Comparison of ENCODE assay signal across 8 cellular contexts in the genomic region with DNA sequence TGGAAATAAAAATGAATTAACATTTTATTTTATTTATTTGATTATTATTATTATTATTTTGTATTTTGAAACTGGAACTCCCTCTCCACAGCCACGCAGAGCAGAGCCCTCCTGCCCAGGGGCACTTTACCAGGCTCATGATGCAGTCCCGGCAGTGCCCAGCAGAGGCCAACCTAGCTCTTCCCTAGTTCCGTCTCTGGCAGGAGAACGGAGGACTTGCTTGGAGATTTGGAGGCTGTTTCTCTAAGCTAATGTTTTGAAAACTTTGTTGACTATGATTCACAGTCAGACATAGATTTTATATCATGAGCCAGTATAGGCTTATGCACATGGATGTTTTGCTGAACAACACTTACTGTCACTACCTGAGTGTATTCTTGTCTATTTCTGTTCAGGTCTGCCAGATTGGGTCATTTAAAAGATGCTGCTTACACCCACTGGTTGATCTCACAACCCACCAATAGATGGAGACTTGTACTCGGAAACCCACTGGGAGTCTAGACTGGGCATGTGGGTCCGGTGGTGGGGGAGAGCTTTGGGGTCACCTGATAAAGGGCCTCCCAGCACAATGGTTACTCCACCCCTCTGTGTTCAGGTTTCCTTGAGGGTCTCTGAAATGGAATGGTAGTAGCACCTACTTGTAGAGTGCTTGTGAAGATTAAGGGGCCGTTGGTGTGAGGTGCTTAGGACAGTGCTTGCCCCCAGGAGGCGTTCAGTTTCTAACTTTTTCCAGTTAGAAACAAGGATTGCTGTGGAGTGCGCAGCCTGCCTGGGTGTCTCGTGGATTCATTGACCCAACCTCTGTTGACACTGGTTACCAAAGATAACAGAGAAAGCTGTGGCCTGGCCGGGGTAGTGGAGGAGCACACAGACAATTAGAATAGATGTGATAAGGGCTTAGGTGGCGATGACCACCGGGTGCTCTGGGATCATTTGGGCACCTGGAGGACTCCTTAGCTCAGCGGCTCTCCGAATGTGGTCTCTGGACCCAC.
A peak's percentile ranks its signal among the peaks of the same experiment; 100 is the strongest.
DNase-seq lines count a peak whose midpoint lies in the region; ATAC-seq and TF ChIP-seq lines count a peak whose summit lies in the region.

No MANE protein-coding gene starts in this region.

- H3K9me3 ChIP-seq in transverse colon, result no peaks in the 10 kb centered on the region

- no peak overlapping the region for H3K4me3 Mint-ChIP-seq in activated T-helper 17 cell treated with anti-CD3 and anti-CD28 coated beads, Interleukin-2, amount 50 U/mL, for 72 hours

- peak; percentile 79 for ATAC-seq in GM21528 (IDR thresholded peaks at IDR 0.05; ENCODE audit: low FRiP score, unreplicated experiment)
- ATAC-seq in activated T-helper 17 cell treated with anti-CD3 and anti-CD28 coated beads, Interleukin-2, amount 50 U/mL, for 72 hours (replicated peaks), result peak; percentile 70
- peak; percentile 83 for ATAC-seq in omental fat pad (ENCODE audit: low FRiP score)

- no peaks in the 10 kb centered on the region for H3K36me3 ChIP-seq in transverse colon

- H3K4me1 ChIP-seq in transverse colon, result no peaks in the 10 kb centered on the region

- no peak overlapping the region for H3K27ac Mint-ChIP-seq in activated T-helper 17 cell treated with anti-CD3 and anti-CD28 coated beads, Interleukin-2, amount 50 U/mL, for 72 hours

- no peak overlapping the region for H3K4me3 ChIP-seq in fibroblast of villous mesenchyme (ENCODE audit: low read depth, low read length)
- no peak overlapping the region for H3K4me3 ChIP-seq in transverse colon

- no peaks in the 10 kb centered on the region for H3K27me3 ChIP-seq in transverse colon

- in situ Hi-C loops in transverse colon (cut with MboI; ENCODE audit: low pct_ligation_motif_present in 1 of 4, low pct_unique_long_range_greater_than_20kb in 1 of 4, low sequenced_read_pairs in 3 of 4), result loop anchor here (10.0 to 25.0 kb wide), 4 partner anchors 193 to 381 kb away; partner anchors contain the start of gene LOXHD1 (in 2 of the 4)

- WGBS in transverse colon (ENCODE audit: low coverage in 1 of 2), 2 donors, result 0 to 57% methylated on average over 2 to 15 of the region's 15 CpGs

- no peaks in the 10 kb centered on the region for H3K27me3 Mint-ChIP-seq in activated T-helper 17 cell treated with anti-CD3 and anti-CD28 coated beads, Interleukin-2, amount 50 U/mL, for 72 hours

- intact Hi-C loops in transverse colon (cut with DNase I; ENCODE audit: low total_unique reads), result loop anchor here (5.0 kb wide), 1 partner anchor 376 kb away; the partner anchor contains the start of gene LOXHD1

- TF ChIP-seq CTCF in fibroblast of villous mesenchyme (IDR thresholded peaks at IDR 0.05; ENCODE audit: insufficient read depth, low read depth, low read length) (peak; percentile 96), omental fat pad (IDR thresholded peaks at IDR 0.05) (peak in 2 of 3 donors; percentile 33 to 49), transverse colon (IDR thresholded peaks at IDR 0.05) (peak; percentile 79 to 91 (median 85))

- H3K9me3 Mint-ChIP-seq in activated T-helper 17 cell treated with anti-CD3 and anti-CD28 coated beads, Interleukin-2, amount 50 U/mL, for 72 hours, result no peaks in the 10 kb centered on the region

- no peak overlapping the region for H3K27ac ChIP-seq in transverse colon

- H3K4me1 Mint-ChIP-seq in activated T-helper 17 cell treated with anti-CD3 and anti-CD28 coated beads, Interleukin-2, amount 50 U/mL, for 72 hours, result peaks cover 5% of the 10 kb centered on the region

- H3K36me3 Mint-ChIP-seq in activated T-helper 17 cell treated with anti-CD3 and anti-CD28 coated beads, Interleukin-2, amount 50 U/mL, for 72 hours (ENCODE audit: low read depth), result no peaks in the 10 kb centered on the region

- no peak for TF ChIP-seq POLR2A in transverse colon (IDR thresholded peaks at IDR 0.05)

- DNase-seq in DMS153 treated with DMSO at 0.1 percent for 48 hours (lab: John Stamatoyannopoulos, UW; ENCODE audit: unreplicated experiment) (peak; percentile 76), KG1 (lab: John Stamatoyannopoulos, UW) (peak; percentile 14), RPMI7951 (ENCODE audit: low read depth) (peak; percentile 60), fibroblast of villous mesenchyme (ENCODE audit: low read depth) (peak; percentile 77), omental fat pad (ENCODE audit: low spot score) (peak; percentile 33), transverse colon (peak; percentile 44)

- no peak for TF ChIP-seq EP300 in transverse colon (IDR thresholded peaks at IDR 0.05; ENCODE audit: low read depth)

Comparison
In these comparisons a context has a peak if more than half of its experiments do, and no peak if none do; other contexts are left out.
1. DNase-seq: peak in every context shown above with its lines; median percentile 77 in fibroblast of villous mesenchyme; 76 in DMS153 treated with DMSO at 0.1 percent for 48 hours; 60 in RPMI7951; 44 in transverse colon; 33 in omental fat pad; 14 in KG1.
2. CTCF ChIP-seq: peak in every context shown above with its lines; median percentile 96 in fibroblast of villous mesenchyme; 85 in transverse colon; 41 in omental fat pad.